Comparison of ENCODE assay signal across 2 cellular contexts in genomic region chr17:43333438-43333943, GRCh38.
TF ChIP-seq lines count a peak whose summit lies in the region.

No MANE protein-coding gene starts in this region.

TF ChIP-seq in WTC11, 78 proteins besides CTCF, POLR2A, EP300 and RAD21 (continues in another document):
- TF ChIP-seq STAT6 (CRISPR knock-in tag; conservative IDR thresholded peaks at IDR 0.05; ENCODE audit: low read depth) (no peak), ZNF512 (CRISPR knock-in tag; IDR thresholded peaks at IDR 0.05; ENCODE audit: borderline replicate concordance) (no peak), ZNF232 (CRISPR knock-in tag; IDR thresholded peaks at IDR 0.05) (no peak), ATF6 (CRISPR knock-in tag; IDR thresholded peaks at IDR 0.05) (no peak), ATF2 (CRISPR knock-in tag; IDR thresholded peaks at IDR 0.05; ENCODE audit: borderline replicate concordance, low read depth) (no peak), PRRX2 (CRISPR knock-in tag; IDR thresholded peaks at IDR 0.05) (no peak), PRDM15 (CRISPR knock-in tag; IDR thresholded peaks at IDR 0.05) (no peak), ESRRA (CRISPR knock-in tag; IDR thresholded peaks at IDR 0.05; ENCODE audit: borderline replicate concordance) (no peak), ZNF138 (CRISPR knock-in tag; conservative IDR thresholded peaks at IDR 0.05) (no peak), JUN (CRISPR knock-in tag; IDR thresholded peaks at IDR 0.05) (no peak), SOX15 (CRISPR knock-in tag; IDR thresholded peaks at IDR 0.05) (no peak), ATF1 (CRISPR knock-in tag; IDR thresholded peaks at IDR 0.05) (no peak), ELF4 (CRISPR knock-in tag; IDR thresholded peaks at IDR 0.05; ENCODE audit: low read depth) (no peak), NR1H2 (CRISPR knock-in tag; IDR thresholded peaks at IDR 0.05) (no peak), TEAD4 (CRISPR knock-in tag; IDR thresholded peaks at IDR 0.05) (no peak)

TF ChIP-seq in HEK293T, 16 proteins besides CTCF, POLR2A, EP300 and RAD21 (continued from another document):
- TF ChIP-seq NFRKB (IDR thresholded peaks at IDR 0.05) (no peak), TARDBP (IDR thresholded peaks at IDR 0.05) (no peak), ARNT (IDR thresholded peaks at IDR 0.05) (no peak), ZNF384 (IDR thresholded peaks at IDR 0.05) (no peak), FOXK2 (IDR thresholded peaks at IDR 0.05) (no peak), FOXM1 (IDR thresholded peaks at IDR 0.05; ENCODE audit: borderline replicate concordance) (no peak), L3MBTL2 (conservative IDR thresholded peaks at IDR 0.05) (no peak), FOXA1 (IDR thresholded peaks at IDR 0.05) (no peak), ELF4 (IDR thresholded peaks at IDR 0.05) (no peak), CTBP1 (IDR thresholded peaks at IDR 0.05; ENCODE audit: borderline replicate concordance) (no peak)
